In the genomic region with DNA sequence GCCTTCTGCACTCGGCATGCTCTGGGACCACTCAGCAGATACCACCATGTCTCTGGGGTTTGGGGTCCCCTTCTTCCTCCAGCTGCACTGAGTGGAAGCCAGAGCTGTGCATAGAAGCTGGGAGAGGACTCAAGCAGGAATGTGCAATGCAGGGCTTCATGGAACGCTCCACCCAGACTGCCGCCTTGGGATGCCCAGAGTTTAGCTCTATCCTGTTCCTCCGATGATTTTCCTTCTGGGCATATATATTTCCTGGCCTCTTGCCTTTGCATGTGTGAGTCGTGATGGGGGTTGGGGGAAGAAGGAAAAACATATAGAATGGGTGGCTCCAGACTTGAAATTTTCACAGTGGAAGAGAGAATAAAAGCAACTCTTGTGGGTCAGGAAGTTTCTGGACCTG, we compare ENCODE assay signal across 28 cellular contexts.
DNase-seq lines count a peak whose midpoint lies in the region; ATAC-seq, FAIRE-seq and TF ChIP-seq lines count a peak whose summit lies in the region.
"Had no signal": no experiment of that assay in that cellular context is flagged by ENCODE, and none has a peak within 500 bp of the region (broad histone marks: within the 10 kb centered on the region; RNA-seq: fewer than 3 reads in every experiment).

No MANE protein-coding gene starts in this region.

- intact Hi-C loops in PC-3 (cut with micrococcal nuclease) = no loop called here

- no peaks in the 10 kb centered on the region for H3K79me2 ChIP-seq in PC-3 (ENCODE audit: low read length)
- H3K79me2 ChIP-seq in keratinocyte (ENCODE audit: control insufficient read depth, insufficient read depth, low read length) = no peaks in the 10 kb centered on the region

- DNase-seq in EH (ENCODE audit: low read depth) = peak; percentile 58
- peak; percentile 43 for DNase-seq in PC-3
- DNase-seq in astrocyte of the spinal cord (ENCODE audit: low read depth, low spot score) = peak; percentile 8
- no peak for DNase-seq in keratinocyte (ENCODE audit: low read depth, low spot score)
- DNase-seq in central memory CD4-positive, alpha-beta T cell = no peak
- no peak for DNase-seq in glomerular visceral epithelial cell (ENCODE audit: extremely low spot score)
- DNase-seq in immature natural killer cell = no peak
- DNase-seq: 8988T; ACHN; BE2C; CD8-positive, alpha-beta memory T cell; DMS 273 treated with DMSO at 0.1 percent for 48 hours; DMS79; Karpas-422; NCI-H1092; NCI-H1436; NCI-H187 treated with DMSO at 0.1 percent for 48 hours; NCI-H446 treated with DMSO at 0.1 percent for 48 hours; NCI-H82; NK-92 treated with Interleukin-12 subunit alpha and Interleukin-12 subunit beta, amount 100 ng/mL, for 24 hours; PC-9; RPMI8226; SHP77 treated with DMSO at 0.1 percent for 48 hours had no signal

- no TSS peak for BruUV-seq in PC-3 (replicated peaks; lab: Mats Ljungman, UMichigan)

- no peaks in the 10 kb centered on the region for H3K36me3 Mint-ChIP-seq in activated T-helper 17 cell treated with anti-CD3 and anti-CD28 coated beads, Interleukin-2, amount 50 U/mL, for 72 hours (ENCODE audit: low read depth)
- no peaks in the 10 kb centered on the region for H3K36me3 Mint-ChIP-seq in immature natural killer cell

- H3K27ac Mint-ChIP-seq in activated T-helper 17 cell treated with anti-CD3 and anti-CD28 coated beads, Interleukin-2, amount 50 U/mL, for 72 hours = no peak overlapping the region
- H3K27ac Mint-ChIP-seq in immature natural killer cell = no peak overlapping the region
- H3K27ac Mint-ChIP-seq: CD14-positive monocyte had no signal

- POLR2A ChIA-PET in PC-3 (lab: Charles Lee; ENCODE audit: unreplicated experiment) = no interaction called here

- H3K4me3 ChIP-seq in PC-3 (ENCODE audit: low read length) (no peak overlapping the region), astrocyte of the spinal cord (ENCODE audit: low read depth, low read length) (no peak overlapping the region), keratinocyte (ENCODE audit: control insufficient read depth in 2 of 3, extremely low read depth in 1 of 3, insufficient read depth in 2 of 3, low read depth in 1 of 3, low read length in 3 of 3) (no peak overlapping the region)
- H3K4me3 ChIP-seq: PC-9, SK-N-MC had no signal

- H3K9me2 ChIP-seq in PC-3 (replicated peaks; ENCODE audit: low read length) = no peaks in the 10 kb centered on the region

- FAIRE-seq in keratinocyte (lab: Jason Lieb, UNC) = peak; percentile 59
- FAIRE-seq: GM18507, H54 had no signal

- H3K4me1 ChIP-seq in PC-3 (ENCODE audit: insufficient read depth, low read length) (peaks cover 5% of the 10 kb centered on the region), keratinocyte (ENCODE audit: control insufficient read depth, extremely low read depth, insufficient read depth, low read length) (peaks cover 35% of the 10 kb centered on the region)
- H3K4me1 ChIP-seq: BE2C had no signal

- H3F3A ChIP-seq in PC-3 (ENCODE audit: low read length, unreplicated experiment) = no peaks in the 10 kb centered on the region

- H3K9me3 Mint-ChIP-seq in activated T-helper 17 cell treated with anti-CD3 and anti-CD28 coated beads, Interleukin-2, amount 50 U/mL, for 72 hours = no peaks in the 10 kb centered on the region
- H3K9me3 Mint-ChIP-seq in immature natural killer cell = no peaks in the 10 kb centered on the region
- H3K9me3 Mint-ChIP-seq: CD14-positive monocyte; CD8-positive, alpha-beta memory T cell had no signal

- dilution Hi-C loops in keratinocyte (cut with MboI; ENCODE audit: extremely low pct_ligation_motif_present, low sequenced_read_pairs) = no loop called here

- TF ChIP-seq CTCF in PC-3 (conservative IDR thresholded peaks at IDR 0.05; ENCODE audit: low read depth, low read length) (no peak), astrocyte of the spinal cord (IDR thresholded peaks at IDR 0.05; ENCODE audit: low read depth, low read length) (no peak), keratinocyte (optimal IDR thresholded peaks at IDR 0.05 in 1 of 3, IDR thresholded peaks at IDR 0.05 in 1 of 3, conservative IDR thresholded peaks at IDR 0.05 in 1 of 3; ENCODE audit: extremely low read depth in 1 of 3, insufficient read depth in 2 of 3, low read length in 3 of 3) (no peak)

- no peaks in the 10 kb centered on the region for H3K9me1 ChIP-seq in keratinocyte (ENCODE audit: control insufficient read depth, extremely low read depth, insufficient read depth, low read length)

- CTCF ChIA-PET in PC-3 (lab: Charles Lee) = no interaction called here

- H3K9me3 ChIP-seq in PC-3 (ENCODE audit: low read length) = no peaks in the 10 kb centered on the region
- H3K9me3 ChIP-seq in keratinocyte (ENCODE audit: control insufficient read depth, low read depth, low read length) = no peaks in the 10 kb centered on the region
- H3K9me3 ChIP-seq: BE2C had no signal

- no peak overlapping the region for H3K27ac ChIP-seq in PC-3 (ENCODE audit: low read length)
- no peak overlapping the region for H3K27ac ChIP-seq in keratinocyte (ENCODE audit: control insufficient read depth, insufficient read depth, low read length)
- H3K27ac ChIP-seq: PC-9, SK-N-MC had no signal

- no peak overlapping the region for H3K4me3 Mint-ChIP-seq in activated T-helper 17 cell treated with anti-CD3 and anti-CD28 coated beads, Interleukin-2, amount 50 U/mL, for 72 hours
- no peak overlapping the region for H3K4me3 Mint-ChIP-seq in immature natural killer cell
- H3K4me3 Mint-ChIP-seq: CD8-positive, alpha-beta memory T cell had no signal

- no peaks in the 10 kb centered on the region for H3K27me3 ChIP-seq in PC-3 (ENCODE audit: low read length)
- no peaks in the 10 kb centered on the region for H3K27me3 ChIP-seq in keratinocyte (ENCODE audit: control insufficient read depth, extremely low read depth, insufficient read depth, low read length)
- H3K27me3 ChIP-seq: BE2C had no signal

- peaks cover 6% of the 10 kb centered on the region for H3K4me1 Mint-ChIP-seq in activated T-helper 17 cell treated with anti-CD3 and anti-CD28 coated beads, Interleukin-2, amount 50 U/mL, for 72 hours
- peaks cover 0 to 2% of the 10 kb centered on the region in 2 donors for H3K4me1 Mint-ChIP-seq in immature natural killer cell

- H3K36me3 ChIP-seq in PC-3 (ENCODE audit: low read depth, low read length) = no peaks in the 10 kb centered on the region
- H3K36me3 ChIP-seq in keratinocyte (ENCODE audit: control insufficient read depth in 2 of 2, extremely low read depth in 1 of 2, insufficient read depth in 2 of 2, low read length in 2 of 2) = no peaks in the 10 kb centered on the region
- H3K36me3 ChIP-seq: BE2C had no signal

- H4K20me1 ChIP-seq in PC-3 (ENCODE audit: low read length) (no peaks in the 10 kb centered on the region), keratinocyte (ENCODE audit: control insufficient read depth, extremely low read depth, insufficient read depth, low read length) (no peaks in the 10 kb centered on the region)

- H3K27me3 Mint-ChIP-seq in activated T-helper 17 cell treated with anti-CD3 and anti-CD28 coated beads, Interleukin-2, amount 50 U/mL, for 72 hours = no peaks in the 10 kb centered on the region
- peaks cover 0 to 8% (median 3%) of the 10 kb centered on the region in 3 donors for H3K27me3 Mint-ChIP-seq in immature natural killer cell (ENCODE audit: low read depth in 3 of 3)

- H2AFZ ChIP-seq in PC-3 (ENCODE audit: low read length) (no peak overlapping the region), keratinocyte (ENCODE audit: control insufficient read depth, low read length) (no peak overlapping the region)
- H2AFZ ChIP-seq: PC-9 had no signal

- in situ Hi-C loops in astrocyte of the spinal cord (cut with HindIII; ENCODE audit: low sequenced_read_pairs) = no loop called here

- ATAC-seq in PC-3 = peak; percentile 41
- ATAC-seq in activated T-helper 17 cell treated with anti-CD3 and anti-CD28 coated beads, Interleukin-2, amount 50 U/mL, for 72 hours (replicated peaks) = no peak

- H3K4me2 ChIP-seq in PC-3 (ENCODE audit: low read length) (no peak overlapping the region), keratinocyte (ENCODE audit: control insufficient read depth, extremely low read depth, insufficient read depth, low read depth, low read length) (no peak overlapping the region)
- H3K4me2 ChIP-seq: PC-9 had no signal

- H3K9ac ChIP-seq in PC-3 (ENCODE audit: low read length) = no peak overlapping the region
- H3K9ac ChIP-seq in keratinocyte (ENCODE audit: control insufficient read depth, extremely low read depth, insufficient read depth, low read length) = no peak overlapping the region

Comparison
In these comparisons a context has a peak if more than half of its experiments do, and no peak if none do; other contexts are left out.
1. DNase-seq: peak in EH (single experiment), PC-3 (single experiment) and astrocyte of the spinal cord (single experiment); none in keratinocyte (single experiment), central memory CD4-positive, alpha-beta T cell (single experiment), glomerular visceral epithelial cell (single experiment) and immature natural killer cell (0 of 3).